8 cellular contexts compared by ENCODE assay signal in the genomic region with DNA sequence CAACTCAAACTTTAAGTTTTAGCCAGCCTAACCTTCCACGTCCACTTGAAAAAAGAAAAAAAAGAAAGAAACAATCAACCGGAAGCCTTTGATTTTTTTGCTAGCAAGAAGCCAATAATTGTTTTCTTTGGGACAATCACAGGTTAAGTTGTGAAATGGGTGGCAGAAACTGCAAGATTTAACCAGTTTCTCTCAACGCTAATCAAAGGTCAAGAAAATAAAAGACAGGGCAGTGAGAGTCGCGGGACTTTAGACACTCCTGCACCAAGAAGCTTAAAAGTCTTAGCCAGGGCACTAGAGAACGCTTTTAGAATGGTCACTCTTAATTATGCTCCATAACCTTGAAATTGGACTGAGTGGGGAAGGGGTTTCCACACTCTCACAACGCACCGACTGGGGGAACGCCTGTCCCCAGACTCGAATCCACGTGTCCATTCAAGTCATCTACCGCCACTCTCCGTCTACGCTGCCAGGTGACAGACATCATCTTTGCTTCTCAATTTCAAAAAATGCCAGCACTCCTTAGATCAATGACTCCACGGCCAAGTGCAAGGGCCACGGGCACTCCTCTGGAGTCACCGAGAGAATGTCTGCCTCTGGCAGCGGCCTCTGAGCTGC.
DNase-seq lines count a peak whose midpoint lies in the region; ATAC-seq and TF ChIP-seq lines count a peak whose summit lies in the region.

No MANE protein-coding gene starts in this region.

- peak; percentile 9 for ATAC-seq in HG02973 (IDR thresholded peaks at IDR 0.05; ENCODE audit: unreplicated experiment)
- peak; percentile 11 for ATAC-seq in effector memory CD8-positive, alpha-beta T cell (replicated peaks)

- H3K27me3 Mint-ChIP-seq in effector memory CD8-positive, alpha-beta T cell, result no peaks in the 10 kb centered on the region
- peaks cover 66% of the 10 kb centered on the region for H3K27me3 Mint-ChIP-seq in nephron progenitor cell (ENCODE audit: low read depth, poor library complexity)

- H3K9me3 Mint-ChIP-seq in effector memory CD8-positive, alpha-beta T cell, result no peaks in the 10 kb centered on the region
- H3K9me3 Mint-ChIP-seq in nephron progenitor cell, result peaks cover 4% of the 10 kb centered on the region

- H3K4me1 Mint-ChIP-seq in effector memory CD8-positive, alpha-beta T cell (ENCODE audit: low read depth in 2 of 2), result peaks cover 24 to 40% of the 10 kb centered on the region in 2 donors
- peaks cover 15% of the 10 kb centered on the region for H3K4me1 Mint-ChIP-seq in nephron progenitor cell

- TF ChIP-seq CTCF in nephron progenitor cell (IDR thresholded peaks at IDR 0.05), result no peak

- H3K27ac Mint-ChIP-seq in effector memory CD8-positive, alpha-beta T cell, result peak overlapping the region; percentile 90 to 95
- H3K27ac Mint-ChIP-seq in nephron progenitor cell, result no peak overlapping the region

- H3K4me3 Mint-ChIP-seq in effector memory CD8-positive, alpha-beta T cell, result peak overlapping the region; percentile 83 to 94
- peak overlapping the region; percentile 83 for H3K4me3 Mint-ChIP-seq in nephron progenitor cell

- DNase-seq in NOMO-1 treated with DMSO at 0.1 percent for 48 hours (lab: John Stamatoyannopoulos, UW; ENCODE audit: unreplicated experiment) (peak; percentile 26), NOMO-1 treated with dmso at 0.1 percent for 144 hours (lab: John Stamatoyannopoulos, UW; ENCODE audit: unreplicated experiment) (no peak), SW480 (ENCODE audit: low spot score) (peak; percentile 38), nephron progenitor cell (no peak), NCI-H1694 (lab: John Stamatoyannopoulos, UW) (no peak), NCI-H1105 treated with DMSO at 0.1 percent for 48 hours (lab: John Stamatoyannopoulos, UW) (no peak)
- peak in 2 of 3 experiments; percentile 14 to 42 for DNase-seq in effector memory CD8-positive, alpha-beta T cell

- peaks cover 28% of the 10 kb centered on the region for H3K36me3 Mint-ChIP-seq in effector memory CD8-positive, alpha-beta T cell (ENCODE audit: insufficient read depth)
- no peaks in the 10 kb centered on the region for H3K36me3 Mint-ChIP-seq in nephron progenitor cell (ENCODE audit: low read depth)

Comparison
In these comparisons a context has a peak if more than half of its experiments do, and no peak if none do; other contexts are left out.
1. DNase-seq: peak in NOMO-1 treated with DMSO at 0.1 percent for 48 hours (single experiment), SW480 (single experiment) and effector memory CD8-positive, alpha-beta T cell (2 of 3); none in NOMO-1 treated with dmso at 0.1 percent for 144 hours (single experiment), nephron progenitor cell (single experiment), NCI-H1694 (single experiment) and NCI-H1105 treated with DMSO at 0.1 percent for 48 hours (single experiment).